ENCODE assay signal across 16 cellular contexts in the genomic region with DNA sequence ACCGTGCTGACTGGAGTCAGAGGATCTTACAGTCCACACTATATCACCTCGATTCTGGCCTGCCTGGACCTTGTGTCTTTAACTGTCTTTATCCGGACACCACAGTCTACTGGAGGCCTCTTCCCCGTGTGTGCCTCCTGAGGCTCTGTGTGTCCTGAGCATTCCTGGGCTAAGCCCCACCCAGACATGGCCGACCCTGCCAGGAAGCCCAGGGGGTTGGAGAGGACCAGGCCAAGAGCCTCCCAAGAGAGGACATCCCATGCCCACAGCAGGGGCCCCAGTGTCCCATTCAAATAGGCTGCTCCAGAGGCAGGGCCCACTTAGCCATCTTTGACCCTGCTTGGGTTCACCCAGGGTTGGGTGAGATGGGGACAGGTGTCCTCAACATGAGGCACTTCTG.
"Had no signal": no experiment of that assay in that cellular context is flagged by ENCODE, and none has a peak within 500 bp of the region (broad histone marks: within the 10 kb centered on the region; RNA-seq: fewer than 3 reads in every experiment).

No MANE protein-coding gene starts in this region.

- DNase-seq: activated B cell treated with CpG ODN at 0.5 μM for 24 hours; activated CD4-positive, alpha-beta T cell treated with anti-CD3 and anti-CD28 coated beads, Interleukin-2, amount 10 ng/mL, durations not matched to agents 24 days and 14 days; activated gamma-delta T cell; erythroblast; hypothalamus; naive B cell; SK-N-SH; stimulated activated naive B cell treated with anti-CD40 and anti-IgM and Interleukin-4, amounts not matched to agents 10 μg/mL and 1 μg/mL and 100 μg/mL, for 72 hours; T-helper 9 cell; uterus had no signal

- H3K36me3 ChIP-seq: adrenal gland, pancreas, tibial nerve, uterus had no signal

- H3K36me3 Mint-ChIP-seq: T-cell had no signal

- H3K4me3 Mint-ChIP-seq: activated B cell treated with CpG ODN at 0.5 μM for 24 hours; activated CD4-positive, alpha-beta T cell treated with anti-CD3 and anti-CD28 coated beads, Interleukin-2, amount 10 ng/mL, durations not matched to agents 24 days and 14 days; stimulated activated naive B cell treated with anti-CD40 and anti-IgM and Interleukin-4, amounts not matched to agents 10 μg/mL and 1 μg/mL and 100 μg/mL, for 72 hours; T-cell had no signal

- ATAC-seq: activated naive CD4-positive, alpha-beta T cell treated with anti-CD3 and anti-CD28 coated beads, Interleukin-2, amount 50 U/mL, for 72 hours; mucosa of descending colon; stimulated activated naive B cell treated with anti-CD40 and anti-IgM and Interleukin-4, amounts not matched to agents 10 μg/mL and 1 μg/mL and 100 μg/mL, for 72 hours; T-cell had no signal

- H3K27ac Mint-ChIP-seq: activated B cell treated with CpG ODN at 0.5 μM for 24 hours; activated CD4-positive, alpha-beta T cell treated with anti-CD3 and anti-CD28 coated beads, Interleukin-2, amount 10 ng/mL, durations not matched to agents 24 days and 14 days; activated naive CD4-positive, alpha-beta T cell treated with anti-CD3 and anti-CD28 coated beads, Interleukin-2, amount 50 U/mL, for 72 hours; stimulated activated naive B cell treated with anti-CD40 and anti-IgM and Interleukin-4, amounts not matched to agents 10 μg/mL and 1 μg/mL and 100 μg/mL, for 72 hours; T-cell had no signal

- H3K4me3 ChIP-seq: adrenal gland, mucosa of descending colon, pancreas, tibial nerve, uterus had no signal

- H3K27ac ChIP-seq: adrenal gland, pancreas, tibial nerve, uterus had no signal

- H3K4me1 ChIP-seq: adrenal gland, pancreas, tibial nerve, uterus had no signal

- H3K4me1 Mint-ChIP-seq: activated CD4-positive, alpha-beta T cell treated with anti-CD3 and anti-CD28 coated beads, Interleukin-2, amount 10 ng/mL, durations not matched to agents 24 days and 14 days; T-cell had no signal

- H3K9me3 ChIP-seq: pancreas, SK-N-SH had no signal

- H3K27me3 ChIP-seq: adrenal gland, pancreas, tibial nerve, uterus had no signal
